8 cellular contexts compared by ENCODE assay signal in the genomic region with DNA sequence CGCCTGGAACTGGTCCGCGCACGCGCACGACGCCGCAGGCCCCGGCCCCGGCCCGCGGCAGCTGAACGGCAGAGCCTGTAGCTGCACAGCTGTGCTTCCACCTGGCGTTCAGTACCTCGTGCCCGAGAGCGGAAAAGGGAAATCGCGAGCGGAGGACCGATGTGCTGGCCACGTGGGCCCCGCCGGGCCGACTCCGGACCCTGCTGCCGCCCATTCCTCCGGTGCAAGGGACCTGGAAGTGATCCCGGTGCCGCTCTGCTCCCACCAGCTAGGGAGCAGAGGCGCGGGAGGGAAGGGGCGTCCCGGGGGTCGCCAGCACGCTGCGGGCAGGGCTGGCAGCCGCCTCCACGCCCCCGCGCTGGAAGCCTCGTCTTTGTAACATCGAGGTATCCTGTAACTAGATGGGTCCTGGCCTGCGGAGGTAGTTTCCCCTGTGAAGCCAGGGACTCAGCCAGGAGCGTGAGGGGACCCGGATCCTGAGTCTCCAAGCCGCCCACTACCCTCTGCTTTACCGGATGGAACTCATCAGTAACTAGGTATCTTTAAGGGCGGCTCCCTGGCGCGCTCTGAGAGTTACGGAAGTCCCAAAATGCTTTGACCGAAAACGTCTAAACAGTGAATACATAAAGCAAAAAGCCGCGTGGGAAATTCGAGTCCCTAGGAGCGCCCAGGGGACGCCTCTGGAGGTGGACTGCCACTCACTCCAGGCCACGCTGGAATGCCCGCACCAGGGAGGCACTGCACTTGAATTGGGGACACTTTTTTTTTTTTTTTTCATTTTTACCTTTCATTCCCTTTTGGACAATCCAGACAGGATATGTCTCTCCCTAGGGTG. TPM values are rescaled to one million over a fixed set of nuclear protein-coding genes. Genes with fewer than 3 reads are reported as not detected.
A peak's percentile ranks its signal among the peaks of the same experiment; 100 is the strongest.
DNase-seq lines count a peak whose midpoint lies in the region; ATAC-seq, FAIRE-seq and TF ChIP-seq lines count a peak whose summit lies in the region.

No MANE protein-coding gene starts in this region.

- no peaks in the 10 kb centered on the region for H3K27me3 ChIP-seq in BLaER1
- H3K27me3 ChIP-seq in endothelial cell of umbilical vein (ENCODE audit: control insufficient read depth in 2 of 2, insufficient read depth in 2 of 2, low read length in 2 of 2), result no peaks in the 10 kb centered on the region

- intact Hi-C loops in endothelial cell of umbilical vein (cut with micrococcal nuclease), result loop anchor here (1.0 to 2.0 kb wide), 2 partner anchors 102 to 211 kb away; no protein-coding TSS in a partner anchor

- peaks cover 15% of the 10 kb centered on the region for H3K36me3 Mint-ChIP-seq in activated CD4-positive, alpha-beta memory T cell treated with anti-CD3 and anti-CD28 coated beads, Interleukin-2, amount 10 ng/mL, durations not matched to agents 7 days and 5 days (ENCODE audit: low read depth)
- H3K36me3 Mint-ChIP-seq in naive B cell, result peaks cover 11 to 12% of the 10 kb centered on the region in 2 donors
- peaks cover 27% of the 10 kb centered on the region for H3K36me3 Mint-ChIP-seq in stimulated activated effector memory CD8-positive, alpha-beta T cell treated with anti-CD3 and anti-CD28 coated beads, Interleukin-12 subunit alpha, Interleukin-12 subunit beta, amount 100 ng/mL, for 72 hours

- H3K4me3 Mint-ChIP-seq in activated CD4-positive, alpha-beta memory T cell treated with anti-CD3 and anti-CD28 coated beads, Interleukin-2, amount 10 ng/mL, durations not matched to agents 7 days and 5 days, result peak overlapping the region; percentile 78
- H3K4me3 Mint-ChIP-seq in naive B cell, result peak overlapping the region; percentile 74 to 92 (median 84)
- peak overlapping the region; percentile 76 for H3K4me3 Mint-ChIP-seq in stimulated activated effector memory CD8-positive, alpha-beta T cell treated with anti-CD3 and anti-CD28 coated beads, Interleukin-12 subunit alpha, Interleukin-12 subunit beta, amount 100 ng/mL, for 72 hours

- dilution Hi-C loops in endothelial cell of umbilical vein (cut with MboI; ENCODE audit: extremely low pct_ligation_motif_present, low sequenced_read_pairs), result no loop called here

- H3K27me3 Mint-ChIP-seq in activated CD4-positive, alpha-beta memory T cell treated with anti-CD3 and anti-CD28 coated beads, Interleukin-2, amount 10 ng/mL, durations not matched to agents 7 days and 5 days, result no peaks in the 10 kb centered on the region
- no peaks in the 10 kb centered on the region for H3K27me3 Mint-ChIP-seq in naive B cell

- H3K79me2 ChIP-seq in endothelial cell of umbilical vein (ENCODE audit: control insufficient read depth, insufficient read depth, low read length), result peaks cover 42% of the 10 kb centered on the region

- DNase-seq in NCI-H82 treated with DMSO at 0.1 percent for 48 hours (lab: John Stamatoyannopoulos, UW; ENCODE audit: unreplicated experiment) (peak; percentile 85), endothelial cell of umbilical vein (ENCODE audit: low read depth, low spot score) (peak; percentile 90), naive B cell (peak; percentile 94)
- peak; percentile 94 for DNase-seq in activated CD4-positive, alpha-beta memory T cell treated with anti-CD3 and anti-CD28 coated beads, Interleukin-2, amount 10 ng/mL, durations not matched to agents 7 days and 5 days
- peak; percentile 82 to 94 for DNase-seq in stimulated activated effector memory CD8-positive, alpha-beta T cell treated with anti-CD3 and anti-CD28 coated beads, Interleukin-12 subunit alpha, Interleukin-12 subunit beta, amount 100 ng/mL, for 72 hours (ENCODE audit: low spot score in 2 of 2)

- H3K4me3 ChIP-seq in BLaER1, result peak overlapping the region; percentile 71
- peak overlapping the region; percentile 10 to 46 (median 32) for H3K4me3 ChIP-seq in endothelial cell of umbilical vein (replicated peaks in 1 of 3; ENCODE audit: insufficient read depth in 1 of 3, low read depth in 1 of 3, low read length in 3 of 3)

- POLR2A ChIA-PET in activated CD4-positive, alpha-beta memory T cell treated with anti-CD3 and anti-CD28 coated beads, Interleukin-2, amount 10 ng/mL, durations not matched to agents 7 days and 5 days (lab: Charles Lee), result interaction anchor here (0.7 to 5.5 kb wide), 31 partner anchors 9 to 975 kb away, joined by 3 to 58 read pairs (median 5); partner anchors contain the start of genes ADAM17, HPCAL1, NOL10 and RRM2
- POLR2A ChIA-PET in endothelial cell of umbilical vein (lab: Charles Lee), result interaction anchor here (0.5 to 1.0 kb wide), 5 partner anchors 211 to 709 kb away, joined by 3 to 6 read pairs (median 3); no protein-coding TSS in a partner anchor

- H3K36me3 ChIP-seq in BLaER1 (peaks cover 14% of the 10 kb centered on the region), endothelial cell of umbilical vein (ENCODE audit: control insufficient read depth in 2 of 2, extremely low read depth in 1 of 2, insufficient read depth in 2 of 2, low read length in 2 of 2) (peaks cover 4 to 6% of the 10 kb centered on the region in 2 experiments)

- H3K9ac ChIP-seq in BLaER1, result peak overlapping the region; percentile 93
- H3K9ac ChIP-seq in endothelial cell of umbilical vein (replicated peaks; ENCODE audit: extremely low read depth, insufficient read depth, low read length), result peak overlapping the region; percentile 82

- H3K9me1 ChIP-seq in endothelial cell of umbilical vein (replicated peaks; ENCODE audit: control insufficient read depth, extremely low read depth, insufficient read depth, low read length), result no peaks in the 10 kb centered on the region

- FAIRE-seq in endothelial cell of umbilical vein (lab: Jason Lieb, UNC), result peak; percentile 70

- peak overlapping the region; percentile 57 for H2AFZ ChIP-seq in endothelial cell of umbilical vein (ENCODE audit: low read depth, low read length)

- H3K4me1 Mint-ChIP-seq in activated CD4-positive, alpha-beta memory T cell treated with anti-CD3 and anti-CD28 coated beads, Interleukin-2, amount 10 ng/mL, durations not matched to agents 7 days and 5 days, result peaks cover 52% of the 10 kb centered on the region
- H3K4me1 Mint-ChIP-seq in naive B cell, result peaks cover 17 to 55% (median 28%) of the 10 kb centered on the region in 3 donors
- H3K4me1 Mint-ChIP-seq in stimulated activated effector memory CD8-positive, alpha-beta T cell treated with anti-CD3 and anti-CD28 coated beads, Interleukin-12 subunit alpha, Interleukin-12 subunit beta, amount 100 ng/mL, for 72 hours, result peaks cover 34% of the 10 kb centered on the region

- ATAC-seq in GM19372 (IDR thresholded peaks at IDR 0.05; ENCODE audit: low read depth, unreplicated experiment), result peak; percentile 48
- ATAC-seq in HG03460 (IDR thresholded peaks at IDR 0.05; ENCODE audit: unreplicated experiment), result peak; percentile 58
- ATAC-seq in naive B cell (ENCODE audit: low read depth in 2 of 2), result peak; percentile 55 to 58
- peak; percentile 74 for ATAC-seq in stimulated activated effector memory CD8-positive, alpha-beta T cell treated with anti-CD3 and anti-CD28 coated beads, Interleukin-12 subunit alpha, Interleukin-12 subunit beta, amount 100 ng/mL, for 72 hours

- H3K9me3 ChIP-seq in BLaER1 (peaks cover 8% of the 10 kb centered on the region), endothelial cell of umbilical vein (replicated peaks; ENCODE audit: control insufficient read depth, insufficient read depth, low read length) (no peaks in the 10 kb centered on the region)

- peak overlapping the region; percentile 97 for H3K27ac ChIP-seq in BLaER1
- peak overlapping the region; percentile 69 for H3K27ac ChIP-seq in endothelial cell of umbilical vein (ENCODE audit: insufficient read depth, low read depth, low read length)

- peak in 1 of 2 donors; percentile 17 for TF ChIP-seq CTCF in endothelial cell of umbilical vein (IDR thresholded peaks at IDR 0.05; ENCODE audit: extremely low read depth in 1 of 2, insufficient read depth in 1 of 2, low read depth in 1 of 2, low read length in 2 of 2)

- H3K27ac Mint-ChIP-seq in activated CD4-positive, alpha-beta memory T cell treated with anti-CD3 and anti-CD28 coated beads, Interleukin-2, amount 10 ng/mL, durations not matched to agents 7 days and 5 days, result peak overlapping the region; percentile 82
- H3K27ac Mint-ChIP-seq in naive B cell, result peak overlapping the region; percentile 60 to 97 (median 92)
- peak overlapping the region; percentile 83 for H3K27ac Mint-ChIP-seq in stimulated activated effector memory CD8-positive, alpha-beta T cell treated with anti-CD3 and anti-CD28 coated beads, Interleukin-12 subunit alpha, Interleukin-12 subunit beta, amount 100 ng/mL, for 72 hours

- TF ChIP-seq POLR2A in endothelial cell of umbilical vein (IDR thresholded peaks at IDR 0.05; ENCODE audit: low read depth, low read length), result peak; percentile 83

- no peaks in the 10 kb centered on the region for H3K9me3 Mint-ChIP-seq in activated CD4-positive, alpha-beta memory T cell treated with anti-CD3 and anti-CD28 coated beads, Interleukin-2, amount 10 ng/mL, durations not matched to agents 7 days and 5 days
- no peaks in the 10 kb centered on the region for H3K9me3 Mint-ChIP-seq in naive B cell
- H3K9me3 Mint-ChIP-seq in stimulated activated effector memory CD8-positive, alpha-beta T cell treated with anti-CD3 and anti-CD28 coated beads, Interleukin-12 subunit alpha, Interleukin-12 subunit beta, amount 100 ng/mL, for 72 hours, result no peaks in the 10 kb centered on the region

- H4K20me1 ChIP-seq in BLaER1 (peaks cover 40% of the 10 kb centered on the region), endothelial cell of umbilical vein (replicated peaks; ENCODE audit: control insufficient read depth, extremely low read depth, insufficient read depth, low read length) (peaks cover 2% of the 10 kb centered on the region)

- TSS peak; percentile 82 for BruUV-seq in endothelial cell of umbilical vein (replicated peaks; lab: Mats Ljungman, UMichigan)

- H3K4me2 ChIP-seq in BLaER1 (peak overlapping the region; percentile 97), endothelial cell of umbilical vein (ENCODE audit: insufficient read depth, low read length) (peak overlapping the region; percentile 67)

- CTCF ChIA-PET in activated CD4-positive, alpha-beta memory T cell treated with anti-CD3 and anti-CD28 coated beads, Interleukin-2, amount 10 ng/mL, durations not matched to agents 7 days and 5 days (lab: Charles Lee), result interaction anchor here (1.0 to 4.6 kb wide), 11 partner anchors 10 to 324 kb away, joined by 3 to 38 read pairs (median 6); no protein-coding TSS in a partner anchor
- CTCF ChIA-PET in endothelial cell of umbilical vein (lab: Charles Lee), result interaction anchor here (0.7 to 7.4 kb wide), 11 partner anchors 14 to 679 kb away, joined by 3 to 52 read pairs (median 4); no protein-coding TSS in a partner anchor

- peaks cover 69% of the 10 kb centered on the region for H3K4me1 ChIP-seq in BLaER1
- H3K4me1 ChIP-seq in endothelial cell of umbilical vein (ENCODE audit: control insufficient read depth, extremely low read depth, insufficient read depth, low read length), result peaks cover 28% of the 10 kb centered on the region

RNA-seq across cellular contexts. Expression of gene ODC1, which starts 0.7 kb away (rescaled TPM):
- total RNA-seq in activated CD4-positive, alpha-beta memory T cell treated with anti-CD3 and anti-CD28 coated beads, Interleukin-2, amount 10 ng/mL, durations not matched to agents 7 days and 5 days, result 10 to 100 TPM; 48.1 to 54.9 TPM
- total RNA-seq in endothelial cell of umbilical vein, result 104 and 109 TPM in 2 replicates
- 94.8 and 132 TPM in 2 replicates for polyA plus RNA-seq in endothelial cell of umbilical vein
- polyA plus RNA-seq in endothelial cell of umbilical vein (2011; cell fraction: cytosol; rRNA removed), result 142 and 171 TPM in 2 replicates
- 101 and 125 TPM in 2 replicates for polyA plus RNA-seq in endothelial cell of umbilical vein (2011; cell fraction: nucleus; rRNA removed)
- 129 and 240 TPM in 2 replicates for polyA plus RNA-seq in endothelial cell of umbilical vein (2012)
- 116 and 149 TPM in 2 replicates for polyA minus RNA-seq in endothelial cell of umbilical vein
- polyA minus RNA-seq in endothelial cell of umbilical vein (2011; cell fraction: cytosol; rRNA and poly(A)+ RNA removed), result 118 TPM
- 29.3 and 45.7 TPM in 2 replicates for polyA minus RNA-seq in endothelial cell of umbilical vein (2011; cell fraction: nucleus; rRNA and poly(A)+ RNA removed)
- 100 to 1,000 TPM; 142 to 202 (median 165) TPM for polyA plus RNA-seq in naive B cell (ENCODE audit: low read depth in 6 of 6)

Comparison
In these comparisons a context has a peak if more than half of its experiments do, and no peak if none do; other contexts are left out.
1. Peak in every context shown above with its lines: DNase-seq, ATAC-seq, H3K4me3 ChIP-seq and H3K27ac ChIP-seq.